11 cellular contexts compared by ENCODE assay signal in genomic region chr11:116703421-116703820, GRCh38.
DNase-seq lines count a peak whose midpoint lies in the region; ATAC-seq, FAIRE-seq and TF ChIP-seq lines count a peak whose summit lies in the region.
"Had no signal": no experiment of that assay in that cellular context is flagged by ENCODE, and none has a peak within 500 bp of the region (broad histone marks: within the 10 kb centered on the region; RNA-seq: fewer than 3 reads in every experiment).

No MANE protein-coding gene starts in this region.

- intact Hi-C loops in GM12878 (cut with micrococcal nuclease; ENCODE audit: unreplicated experiment), result no loop called here

- H3K9me3 ChIP-seq in GM12878 (replicated peaks; ENCODE audit: control insufficient read depth, insufficient read depth, low read length), result no peaks in the 10 kb centered on the region

- H3K36me3 Mint-ChIP-seq in progenitor cell of endocrine pancreas (ENCODE audit: insufficient read depth), result no peaks in the 10 kb centered on the region
- H3K36me3 Mint-ChIP-seq: natural killer cell treated with Interleukin-12 subunit alpha and Interleukin-12 subunit beta and Interleukin-15 and Interleukin-18, amount 100 ng/mL, for 72 hours had no signal

- no peaks in the 10 kb centered on the region for H3K79me2 ChIP-seq in GM12878 (ENCODE audit: control insufficient read depth, insufficient read depth, low read length)

- no TSS peak for BruUV-seq in GM12878 (replicated peaks; lab: Mats Ljungman, UMichigan)

- no peaks in the 10 kb centered on the region for H3K4me1 ChIP-seq in GM12878 (ENCODE audit: control insufficient read depth, insufficient read depth, low read length)
- H3K4me1 ChIP-seq: foreskin keratinocyte had no signal

- TF ChIP-seq RAD21 in GM12878 (IDR thresholded peaks at IDR 0.05; ENCODE audit: insufficient read depth, low read depth, low read length), result no peak

- H3K9ac ChIP-seq in GM12878 (ENCODE audit: control insufficient read depth, insufficient read depth, low read length), result no peak overlapping the region

- FAIRE-seq in GM12878 (lab: Jason Lieb, UNC), result no peak
- FAIRE-seq in GM19239 (lab: Jason Lieb, UNC), result no peak

- H3K27ac ChIP-seq in GM12878 (ENCODE audit: control insufficient read depth, insufficient read depth), result no peak overlapping the region
- H3K27ac ChIP-seq: foreskin keratinocyte had no signal

- DNase-seq in ELF-1 (ENCODE audit: low read depth, low spot score) (peak; percentile 86), NCI-H2227 (lab: John Stamatoyannopoulos, UW; ENCODE audit: unreplicated experiment) (peak; percentile 83), GM12878 (ENCODE audit: low read depth, low spot score) (no peak), occipital lobe (lab: John Stamatoyannopoulos, UW) (peak; percentile 21), progenitor cell of endocrine pancreas (ENCODE audit: low spot score, unreplicated experiment) (no peak), GM19239 (ENCODE audit: insufficient read length, low spot score) (no peak)
- DNase-seq: activated CD4-positive, alpha-beta T cell treated with anti-CD3 and anti-CD28 coated beads, Interleukin-2, amount 50 U/mL, for 4 hours had no signal

- peaks cover 0 to 5% of the 10 kb centered on the region in 2 experiments; a peak in 3 of 4 replicates for H3K27me3 ChIP-seq in GM12878 (replicated peaks in 1 of 2; ENCODE audit: control insufficient read depth in 2 of 2, insufficient read depth in 2 of 2, low read length in 1 of 2)

- no peaks in the 10 kb centered on the region for H3K36me3 ChIP-seq in GM12878 (ENCODE audit: control insufficient read depth in 2 of 2, insufficient read depth in 2 of 2, low read length in 1 of 2)

- H3K4me3 ChIP-seq in GM12878, result no peak overlapping the region

- SMC1A ChIA-PET in GM12878 (lab: Charles Lee; ENCODE audit: uncharacterized antibody, unreplicated experiment), result no interaction called here

- TF ChIP-seq EP300 in GM12878 (IDR thresholded peaks at IDR 0.05; ENCODE audit: borderline replicate concordance in 1 of 2, control insufficient read depth in 1 of 2, low read depth in 2 of 2, low read length in 2 of 2), result no peak

- ATAC-seq in GM12878 (no peak; the same call in 2 of the 3 replicates), HG03457 (IDR thresholded peaks at IDR 0.05; ENCODE audit: unreplicated experiment) (no peak), HG02973 (IDR thresholded peaks at IDR 0.05; ENCODE audit: unreplicated experiment) (no peak)
- ATAC-seq: natural killer cell treated with Interleukin-12 subunit alpha and Interleukin-12 subunit beta and Interleukin-15 and Interleukin-18, amount 100 ng/mL, for 72 hours had no signal

- POLR2A ChIA-PET in GM12878 (lab: Charles Lee), result no interaction called here

- in situ Hi-C loops in GM12878 (cut with MboI), result no loop called here

- TF ChIP-seq CTCF in GM12878 (IDR thresholded peaks at IDR 0.05 in 2 of 3, conservative IDR thresholded peaks at IDR 0.05 in 1 of 3; ENCODE audit: control insufficient read depth in 2 of 3, extremely low read depth in 1 of 3, insufficient read depth in 1 of 3, low read depth in 3 of 3, low read length in 3 of 3), result no peak
- no peak for TF ChIP-seq CTCF in progenitor cell of endocrine pancreas (IDR thresholded peaks at IDR 0.05; ENCODE audit: unreplicated experiment)

- no peak overlapping the region for H3K27ac Mint-ChIP-seq in progenitor cell of endocrine pancreas
- H3K27ac Mint-ChIP-seq: natural killer cell treated with Interleukin-12 subunit alpha and Interleukin-12 subunit beta and Interleukin-15 and Interleukin-18, amount 100 ng/mL, for 72 hours had no signal

- TF ChIP-seq POLR2A in GM12878 (IDR thresholded peaks at IDR 0.05; ENCODE audit: low read depth, low read length), result no peak

- RAD21 ChIA-PET in GM12878 (lab: Charles Lee; ENCODE audit: unreplicated experiment), result no interaction called here

- H3K9me3 Mint-ChIP-seq in progenitor cell of endocrine pancreas (ENCODE audit: low read depth), result no peaks in the 10 kb centered on the region
- H3K9me3 Mint-ChIP-seq: natural killer cell treated with Interleukin-12 subunit alpha and Interleukin-12 subunit beta and Interleukin-15 and Interleukin-18, amount 100 ng/mL, for 72 hours had no signal

- H3K27me3 Mint-ChIP-seq in progenitor cell of endocrine pancreas, result peaks cover 8% of the 10 kb centered on the region

- CTCF ChIA-PET in GM12878 (lab: Yijun Ruan, JAX), result no interaction called here

- H3K4me1 Mint-ChIP-seq in progenitor cell of endocrine pancreas (ENCODE audit: low read depth), result peaks cover 6% of the 10 kb centered on the region

- no peak overlapping the region for H3K4me3 Mint-ChIP-seq in progenitor cell of endocrine pancreas (ENCODE audit: low read depth)
- H3K4me3 Mint-ChIP-seq: natural killer cell treated with Interleukin-12 subunit alpha and Interleukin-12 subunit beta and Interleukin-15 and Interleukin-18, amount 100 ng/mL, for 72 hours had no signal

- no peak overlapping the region for H2AFZ ChIP-seq in GM12878 (ENCODE audit: control insufficient read depth, low read depth, low read length)

- H3K4me2 ChIP-seq in GM12878 (ENCODE audit: control insufficient read depth, insufficient read depth), result no peak overlapping the region

- H4K20me1 ChIP-seq in GM12878 (ENCODE audit: control insufficient read depth, insufficient read depth), result no peaks in the 10 kb centered on the region

- 9% methylated on average over 11 of the region's 11 CpGs for WGBS in GM12878 (ENCODE audit: insufficient coverage, insufficient replicate concordance, low lambda C conversion rate, missing lambda C conversion rate)

TF ChIP-seq in GM12878, 131 proteins besides CTCF, POLR2A, EP300 and RAD21:
- peak; percentile 71 for TF ChIP-seq BMI1 (IDR thresholded peaks at IDR 0.05; ENCODE audit: borderline replicate concordance)
- no peak for TF ChIP-seq BCL3 (IDR thresholded peaks at IDR 0.05; ENCODE audit: borderline replicate concordance, insufficient read depth, low read depth, low read length, poor library complexity, severe bottlenecking)

Comparison
In these comparisons a context has a peak if more than half of its experiments do, and no peak if none do; other contexts are left out.
1. DNase-seq: peak in ELF-1 (single experiment), NCI-H2227 (single experiment) and occipital lobe (single experiment); none in GM12878 (single experiment), progenitor cell of endocrine pancreas (single experiment) and GM19239 (single experiment).